Comparison of ENCODE assay signal across 7 cellular contexts in the genomic region with DNA sequence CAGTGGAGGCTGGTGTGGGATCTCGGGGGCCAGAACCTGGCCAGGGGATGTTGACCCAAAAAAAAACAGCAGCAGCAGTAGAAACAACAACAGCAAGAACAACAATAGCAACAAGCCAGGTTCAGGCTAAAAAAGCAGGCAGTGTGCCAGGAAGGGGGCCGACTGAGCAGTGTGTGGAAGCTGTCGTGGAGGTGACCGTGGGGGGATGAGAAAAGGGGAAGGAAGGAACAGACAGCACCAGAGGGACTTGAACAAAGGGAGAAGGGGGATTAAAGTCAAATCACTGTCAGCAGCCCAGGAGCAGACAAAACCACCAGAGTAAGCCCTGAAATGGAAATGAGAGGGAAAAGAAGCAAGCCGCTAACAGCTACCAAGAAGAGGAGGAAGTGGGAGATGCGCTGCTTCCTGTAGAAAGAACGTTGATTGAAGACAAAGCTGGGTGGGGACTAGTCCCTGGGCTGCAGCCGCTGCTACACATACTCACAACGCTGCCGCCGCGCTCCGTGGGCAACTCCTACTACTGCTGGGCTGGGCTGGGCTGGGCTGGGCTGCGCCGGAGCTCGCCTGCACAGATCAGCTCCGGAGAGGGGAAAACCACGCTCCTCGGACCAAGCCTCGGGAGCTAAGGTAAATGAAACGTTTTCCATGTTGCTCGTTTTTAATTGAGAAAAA. TPM values are rescaled to one million over a fixed set of nuclear protein-coding genes. Genes with fewer than 3 reads are reported as not detected.
DNase-seq lines count a peak whose midpoint lies in the region; ATAC-seq lines count a peak whose summit lies in the region.

A gene (plus strand): TSS at position 449 of the 672 bp plus-strand sequence. CDS start 90,067 bp downstream, outside the sequence.

- ATAC-seq in GM18868 (IDR thresholded peaks at IDR 0.05; ENCODE audit: unreplicated experiment): peak; percentile 94
- peak; percentile 85 for ATAC-seq in HG03095 (IDR thresholded peaks at IDR 0.05; ENCODE audit: unreplicated experiment)

- peak; percentile 81 for DNase-seq in NCI-H345 (lab: John Stamatoyannopoulos, UW)
- DNase-seq in activated CD4-positive, CD25-positive, alpha-beta regulatory T cell treated with anti-CD3 and anti-CD28 coated beads, Interleukin-2, amount 50 U/mL, for 72 hours: peak; percentile 69
- DNase-seq in cerebellum (ENCODE audit: low spot score): peak; percentile 49
- peak; percentile 53 for DNase-seq in kidney glomerular epithelial cell (lab: John Stamatoyannopoulos, UW)
- DNase-seq in stimulated activated CD4-positive, alpha-beta T cell treated with anti-CD3 and anti-CD28 coated beads, Interleukin-15, amount 100 ng/mL, for 48 hours (ENCODE audit: low read depth in 2 of 2): peak; percentile 63 to 67

RNA-seq across cellular contexts. Expression of the gene that starts here (rescaled TPM):
- 405 TPM for total RNA-seq in cerebellum

Comparison
In these comparisons a context has a peak if more than half of its experiments do, and no peak if none do; other contexts are left out.
1. Peak in every context shown above with its lines: DNase-seq and ATAC-seq.